26 cellular contexts compared by ENCODE assay signal in genomic region chr15:41832208-41832607, GRCh38. TPM values are rescaled to one million over a fixed set of nuclear protein-coding genes. Genes with fewer than 3 reads are reported as not detected.
DNase-seq lines count a peak whose midpoint lies in the region; ATAC-seq and TF ChIP-seq lines count a peak whose summit lies in the region.
"Had no signal": no experiment of that assay in that cellular context is flagged by ENCODE, and none has a peak within 500 bp of the region (broad histone marks: within the 10 kb centered on the region; RNA-seq: fewer than 3 reads in every experiment).

No MANE protein-coding gene starts in this region.

- H3K4me3 Mint-ChIP-seq in WTC11 (no peak overlapping the region), neural progenitor cell (no peak overlapping the region)
- H3K4me3 Mint-ChIP-seq: B cell, H9 had no signal

- H3K9me2 ChIP-seq in Karpas-422 (replicated peaks; ENCODE audit: insufficient read depth, low read length) = no peaks in the 10 kb centered on the region

- DNase-seq in WTC11 (ENCODE audit: low spot score) (no peak), neural progenitor cell (ENCODE audit: low spot score) (no peak), Karpas-422 (no peak), NCI-H82 (lab: John Stamatoyannopoulos, UW) (no peak), gastrocnemius medialis (no peak)
- DNase-seq: ACHN; activated CD4-positive, alpha-beta memory T cell treated with anti-CD3 and anti-CD28 coated beads, Interleukin-2, amount 10 ng/mL, durations not matched to agents 7 days and 5 days; activated CD4-positive, CD25-positive, alpha-beta regulatory T cell treated with anti-CD3 and anti-CD28 coated beads, Interleukin-2, amount 50 U/mL, for 72 hours; activated naive CD4-positive, alpha-beta T cell treated with anti-CD3 and anti-CD28 coated beads, Interleukin-2, amount 50 U/mL, for 16 hours; amygdala; brain microvascular endothelial cell; COR-L47; dorsolateral prefrontal cortex; H9; immature natural killer cell; left colon; NCI-H1436; stimulated activated CD4-positive, alpha-beta T cell treated with anti-CD3 and anti-CD28 coated beads, Interleukin-1b, Interleukin-23, amount 100 ng/mL, for 48 hours had no signal

- H2AFZ ChIP-seq in neural progenitor cell (replicated peaks) (no peak overlapping the region), Karpas-422 (ENCODE audit: low read length) (no peak overlapping the region)
- H2AFZ ChIP-seq: parathyroid adenoma had no signal

- intact Hi-C loops in gastrocnemius medialis (cut with DNase I; ENCODE audit: low total_unique reads) = no loop called here

- H3F3A ChIP-seq in neural progenitor cell (ENCODE audit: low read depth) = no peaks in the 10 kb centered on the region

- H4K20me1 ChIP-seq in BLaER1 treated with 17β-estradiol and CSF1 and Interleukin-3, amounts not matched to agents 10 nM and 100 nM = peaks cover 9 to 76% (median 34%) of the 10 kb centered on the region in 11 experiments; a peak in 16 of 22 replicates
- H4K20me1 ChIP-seq in neural progenitor cell (ENCODE audit: low read depth) = no peaks in the 10 kb centered on the region
- no peaks in the 10 kb centered on the region for H4K20me1 ChIP-seq in Karpas-422 (ENCODE audit: insufficient read depth, low read depth, low read length)

- H3K9me3 Mint-ChIP-seq in WTC11 (no peaks in the 10 kb centered on the region), neural progenitor cell (no peaks in the 10 kb centered on the region)
- H3K9me3 Mint-ChIP-seq: activated CD4-positive, alpha-beta memory T cell treated with anti-CD3 and anti-CD28 coated beads, Interleukin-2, amount 10 ng/mL, durations not matched to agents 7 days and 5 days; activated T-helper 2 cell treated with anti-CD3 and anti-CD28 coated beads, Interferon-gamma antibody, Interleukin-2, Interleukin-4, amounts not matched to agents 10 μg/mL and 5 μg/mL and 100 μg/mL, durations not matched to agents 14 hours and 24 hours and 36 hours; H9; immature natural killer cell; neural crest cell had no signal

- H3K27ac Mint-ChIP-seq in WTC11 (no peak overlapping the region), neural progenitor cell (peak overlapping the region; percentile 76)
- H3K27ac Mint-ChIP-seq: B cell, H9, immature natural killer cell had no signal

- H3K79me2 ChIP-seq in neural progenitor cell (ENCODE audit: low read depth) = peaks cover 8% of the 10 kb centered on the region
- H3K79me2 ChIP-seq in Karpas-422 (ENCODE audit: low read length) = no peaks in the 10 kb centered on the region
- H3K79me2 ChIP-seq: parathyroid adenoma had no signal

- H3K36me3 Mint-ChIP-seq in WTC11 = peaks cover 5% of the 10 kb centered on the region; the same call in 1 of the 2 replicates
- peaks cover 12% of the 10 kb centered on the region for H3K36me3 Mint-ChIP-seq in neural progenitor cell

- POLR2A ChIA-PET in HEK293 (lab: Yijun Ruan, JAX) = no interaction called here
- POLR2A ChIA-PET in WTC11 (lab: Charles Lee) = interaction anchor here (1.4 kb wide), 1 partner anchor 48 kb away, joined by 3 read pairs; no protein-coding TSS in a partner anchor

- H3K27me3 ChIP-seq in BLaER1 treated with 17β-estradiol and CSF1 and Interleukin-3, amounts not matched to agents 10 nM and 100 nM = peaks cover 0 to 4% (median 3%) of the 10 kb centered on the region in 11 experiments; a peak in 9 of 22 replicates
- H3K27me3 ChIP-seq in neural progenitor cell = peaks cover 4% of the 10 kb centered on the region
- no peaks in the 10 kb centered on the region for H3K27me3 ChIP-seq in Karpas-422 (ENCODE audit: low read length)
- H3K27me3 ChIP-seq in gastrocnemius medialis = no peaks in the 10 kb centered on the region
- H3K27me3 ChIP-seq: brain microvascular endothelial cell, dorsolateral prefrontal cortex, right atrium auricular region, SJSA1 had no signal

- H3K9me3 ChIP-seq in BLaER1 treated with 17β-estradiol and CSF1 and Interleukin-3, amounts not matched to agents 10 nM and 100 nM (replicated peaks in 1 of 11) = no peaks in the 10 kb centered on the region
- no peaks in the 10 kb centered on the region for H3K9me3 ChIP-seq in HEK293 (ENCODE audit: control insufficient read depth, insufficient read depth, low read depth, low read length)
- H3K9me3 ChIP-seq in neural progenitor cell (ENCODE audit: low read depth) = no peaks in the 10 kb centered on the region
- H3K9me3 ChIP-seq in Karpas-422 (ENCODE audit: low read length) = no peaks in the 10 kb centered on the region
- no peaks in the 10 kb centered on the region for H3K9me3 ChIP-seq in gastrocnemius medialis
- H3K9me3 ChIP-seq: right atrium auricular region, SJSA1 had no signal

- CTCF ChIA-PET in HEK293 (lab: Yijun Ruan, JAX) (no interaction called here), WTC11 (lab: Charles Lee) (interaction anchor here (1.3 to 1.5 kb wide), 3 partner anchors 12 to 229 kb away, joined by 3 to 8 read pairs (median 6); no protein-coding TSS in a partner anchor)

- peaks cover 0 to 28% (median 0%) of the 10 kb centered on the region in 11 experiments; a peak in 7 of 22 replicates for H3K36me3 ChIP-seq in BLaER1 treated with 17β-estradiol and CSF1 and Interleukin-3, amounts not matched to agents 10 nM and 100 nM
- H3K36me3 ChIP-seq in HEK293 (ENCODE audit: control insufficient read depth in 2 of 2, insufficient read depth in 1 of 2, low read length in 2 of 2) (no peaks in the 10 kb centered on the region), neural progenitor cell (no peaks in the 10 kb centered on the region), Karpas-422 (ENCODE audit: insufficient read depth, low read length) (no peaks in the 10 kb centered on the region), gastrocnemius medialis (peaks cover 0 to 9% of the 10 kb centered on the region in 2 donors)
- H3K36me3 ChIP-seq: brain microvascular endothelial cell had no signal

- 0 out of 20 replicates have a peak overlapping the region, but pooled peaks of 1 of the 10 experiments have one; percentile 10 for H3K4me3 ChIP-seq in BLaER1 treated with 17β-estradiol and CSF1 and Interleukin-3, amounts not matched to agents 10 nM and 100 nM
- H3K4me3 ChIP-seq in HEK293 (ENCODE audit: low read depth, low read length) = no peak overlapping the region
- no peak overlapping the region for H3K4me3 ChIP-seq in neural progenitor cell
- H3K4me3 ChIP-seq in Karpas-422 (ENCODE audit: low read length) = no peak overlapping the region
- no peak overlapping the region for H3K4me3 ChIP-seq in gastrocnemius medialis
- H3K4me3 ChIP-seq: dorsolateral prefrontal cortex, right atrium auricular region, SJSA1 had no signal

- H3K4me1 ChIP-seq in BLaER1 treated with 17β-estradiol and CSF1 and Interleukin-3, amounts not matched to agents 10 nM and 100 nM = peaks cover 51 to 94% (median 93%) of the 10 kb centered on the region in 10 experiments
- H3K4me1 ChIP-seq in HEK293 (ENCODE audit: control insufficient read depth, insufficient read depth, low read length) = no peaks in the 10 kb centered on the region
- no peaks in the 10 kb centered on the region for H3K4me1 ChIP-seq in neural progenitor cell
- peaks cover 23% of the 10 kb centered on the region for H3K4me1 ChIP-seq in Karpas-422 (ENCODE audit: low read length)
- H3K4me1 ChIP-seq in gastrocnemius medialis = peaks cover 14 to 17% of the 10 kb centered on the region in 2 donors
- H3K4me1 ChIP-seq: parathyroid adenoma had no signal

- TF ChIP-seq CTCF in HEK293 (tag by site-specific recombination; IDR thresholded peaks at IDR 0.05) = no peak
- no peak for TF ChIP-seq CTCF in WTC11 (IDR thresholded peaks at IDR 0.05)
- TF ChIP-seq CTCF in neural progenitor cell (IDR thresholded peaks at IDR 0.05) = no peak
- no peak for TF ChIP-seq CTCF in gastrocnemius medialis (IDR thresholded peaks at IDR 0.05 in 4 of 5, conservative IDR thresholded peaks at IDR 0.05 in 1 of 5)

- H3K27me3 Mint-ChIP-seq in WTC11 (ENCODE audit: low read depth) = no peaks in the 10 kb centered on the region
- peaks cover 12% of the 10 kb centered on the region for H3K27me3 Mint-ChIP-seq in neural progenitor cell (ENCODE audit: insufficient read depth, low read depth)
- H3K27me3 Mint-ChIP-seq: B cell had no signal

- TF ChIP-seq POLR2A in gastrocnemius medialis (IDR thresholded peaks at IDR 0.05) = no peak

- peak overlapping the region in 6 of 11 experiments; percentile 10 to 59 (median 53); a peak in 9 of 22 replicates for H3K9ac ChIP-seq in BLaER1 treated with 17β-estradiol and CSF1 and Interleukin-3, amounts not matched to agents 10 nM and 100 nM
- H3K9ac ChIP-seq in neural progenitor cell (no peak overlapping the region), Karpas-422 (ENCODE audit: low read length) (no peak overlapping the region)
- H3K9ac ChIP-seq: parathyroid adenoma had no signal

- peak overlapping the region in 7 of 11 experiments; percentile 16 to 86 (median 71); a peak in 13 of 22 replicates for H3K27ac ChIP-seq in BLaER1 treated with 17β-estradiol and CSF1 and Interleukin-3, amounts not matched to agents 10 nM and 100 nM
- H3K27ac ChIP-seq in HEK293 (ENCODE audit: extremely low read depth, low read depth, low read length) (no peak overlapping the region), neural progenitor cell (no peak overlapping the region), Karpas-422 (ENCODE audit: low read length) (no peak overlapping the region), gastrocnemius medialis (no peak overlapping the region)
- H3K27ac ChIP-seq: brain microvascular endothelial cell, dorsolateral prefrontal cortex, parathyroid adenoma, right atrium auricular region, SJSA1 had no signal

- peak overlapping the region; percentile 49 to 100 (median 96) for H3K4me2 ChIP-seq in BLaER1 treated with 17β-estradiol and CSF1 and Interleukin-3, amounts not matched to agents 10 nM and 100 nM
- H3K4me2 ChIP-seq in neural progenitor cell (no peak overlapping the region), Karpas-422 (ENCODE audit: low read depth, low read length, poor library complexity, severe bottlenecking) (no peak overlapping the region)

- in situ Hi-C loops in gastrocnemius medialis (cut with MboI; ENCODE audit: low sequenced_read_pairs in 4 of 4) = no loop called here

- H3K4me1 Mint-ChIP-seq in WTC11 = peaks cover 7% of the 10 kb centered on the region
- peaks cover 11% of the 10 kb centered on the region for H3K4me1 Mint-ChIP-seq in neural progenitor cell

- ATAC-seq in WTC11 (no peak), gastrocnemius medialis (no peak)
- ATAC-seq: left colon had no signal

TF ChIP-seq in WTC11, 78 proteins besides CTCF, POLR2A, EP300 and RAD21 (continues in another document):
- TF ChIP-seq ZNF232 (CRISPR knock-in tag; IDR thresholded peaks at IDR 0.05) = no peak

RNA-seq across cellular contexts. Expression of gene JMJD7, which starts 4.3 kb away (rescaled TPM):
- total RNA-seq in WTC11 (2021) = 14.8 to 19.9 TPM (median 18.2 TPM) in 3 replicates
- 13.4 and 18.3 TPM in 2 replicates for total RNA-seq in neural progenitor cell (ENCODE audit: low replicate concordance)
- total RNA-seq in Karpas-422 (2014; rRNA removed; shearing (Covaris generic); ENCODE audit: low replicate concordance) = 2.8 and 9.2 TPM in 2 replicates
- total RNA-seq in gastrocnemius medialis = 1 to 10 TPM; 1.7 to 7.6 (median 3.9) TPM

RNA-seq across cellular contexts. Expression of gene PLA2G4B, which starts 6.4 kb away (rescaled TPM):
- 5.5 to 11.0 TPM (median 7.9 TPM) in 3 replicates for total RNA-seq in WTC11 (2021)
- total RNA-seq in neural progenitor cell (ENCODE audit: low replicate concordance) = 2.0 and 10.1 TPM in 2 replicates
- 2.2 and 6.1 TPM in 2 replicates for total RNA-seq in Karpas-422 (2014; rRNA removed; shearing (Covaris generic); ENCODE audit: low replicate concordance)
- total RNA-seq in gastrocnemius medialis = 10 to 100 TPM in 1 of 4 donors, under 1 TPM in 1, not detected in 2; 0.13 to 11.5 TPM

RNA-seq across cellular contexts. Expression of gene MAPKBP1, which starts 57.9 kb away (rescaled TPM):
- total RNA-seq in WTC11 (2021) (11.0 to 14.5 TPM (median 12.9 TPM) in 3 replicates), neural progenitor cell (ENCODE audit: low replicate concordance) (10.1 and 18.4 TPM in 2 replicates), gastrocnemius medialis (1 to 10 TPM; 4.2 to 8.4 (median 5.4) TPM)
- total RNA-seq in Karpas-422 (2014; rRNA removed; shearing (Covaris generic); ENCODE audit: low replicate concordance) = 17.8 and 29.8 TPM in 2 replicates

Comparison
In these comparisons a context has a peak if more than half of its experiments do, and no peak if none do; other contexts are left out.
1. H3K27ac ChIP-seq: peak in BLaER1 treated with 17β-estradiol and CSF1 and Interleukin-3, amounts not matched to agents 10 nM and 100 nM (7 of 11); none in HEK293 (single experiment), neural progenitor cell (single experiment), Karpas-422 (single experiment) and gastrocnemius medialis (0 of 4).
2. H3K4me2 ChIP-seq: peak in BLaER1 treated with 17β-estradiol and CSF1 and Interleukin-3, amounts not matched to agents 10 nM and 100 nM (11 of 11); none in neural progenitor cell (single experiment) and Karpas-422 (single experiment).
3. H3K9ac ChIP-seq: peak in BLaER1 treated with 17β-estradiol and CSF1 and Interleukin-3, amounts not matched to agents 10 nM and 100 nM (6 of 11); none in neural progenitor cell (single experiment) and Karpas-422 (single experiment).